12 cellular contexts compared by ENCODE assay signal in genomic region chr2:157825885-157826284, GRCh38. TPM values are rescaled to one million over a fixed set of nuclear protein-coding genes. Genes with fewer than 3 reads are reported as not detected.
A peak's percentile ranks its signal among the peaks of the same experiment; 100 is the strongest.
DNase-seq lines count a peak whose midpoint lies in the region; ATAC-seq, FAIRE-seq and TF ChIP-seq lines count a peak whose summit lies in the region.
"Had no signal": no experiment of that assay in that cellular context is flagged by ENCODE, and none has a peak within 500 bp of the region (broad histone marks: within the 10 kb centered on the region; RNA-seq: fewer than 3 reads in every experiment).

No MANE protein-coding gene starts in this region.

- H3K27ac Mint-ChIP-seq in activated T-helper 2 cell treated with anti-CD3 and anti-CD28 coated beads, Interferon-gamma antibody, Interleukin-2, Interleukin-4, amounts not matched to agents 10 μg/mL and 5 μg/mL and 100 μg/mL, durations not matched to agents 14 hours and 24 hours and 36 hours, result no peak overlapping the region
- H3K27ac Mint-ChIP-seq: T-cell had no signal

- FAIRE-seq in pancreas (lab: Jason Lieb, UNC), result no peak

- no peaks in the 10 kb centered on the region for H3K9me3 ChIP-seq in esophagus squamous epithelium
- no peaks in the 10 kb centered on the region for H3K9me3 ChIP-seq in pancreas

- H3K4me1 Mint-ChIP-seq in activated T-helper 2 cell treated with anti-CD3 and anti-CD28 coated beads, Interferon-gamma antibody, Interleukin-2, Interleukin-4, amounts not matched to agents 10 μg/mL and 5 μg/mL and 100 μg/mL, durations not matched to agents 14 hours and 24 hours and 36 hours (ENCODE audit: low read depth), result peaks cover 8% of the 10 kb centered on the region

- H3K4me3 ChIP-seq in esophagus squamous epithelium, result no peak overlapping the region
- H3K4me3 ChIP-seq in pancreas, result no peak overlapping the region

- H3K27ac ChIP-seq in esophagus squamous epithelium, result peak overlapping the region; percentile 18 to 74 (median 55)
- H3K27ac ChIP-seq in pancreas, result no peak overlapping the region

- 39 to 44% methylated on average over 6 of the region's 6 CpGs for WGBS in esophagus squamous epithelium, 2 donors
- 75 to 79% methylated on average over 6 of the region's 6 CpGs for WGBS in pancreas, 2 donors

- no peaks in the 10 kb centered on the region for H3K27me3 Mint-ChIP-seq in activated T-helper 2 cell treated with anti-CD3 and anti-CD28 coated beads, Interferon-gamma antibody, Interleukin-2, Interleukin-4, amounts not matched to agents 10 μg/mL and 5 μg/mL and 100 μg/mL, durations not matched to agents 14 hours and 24 hours and 36 hours (ENCODE audit: low read depth)
- H3K27me3 Mint-ChIP-seq: T-cell had no signal

- H3K4me1 ChIP-seq in esophagus squamous epithelium (peaks cover 17 to 52% (median 17%) of the 10 kb centered on the region in 3 donors), pancreas (peaks cover 6 to 10% (median 8%) of the 10 kb centered on the region in 3 donors)

- ATAC-seq in pancreas (peak in 3 of 4 donors; percentile 39 to 72 (median 54)), GM19351 (IDR thresholded peaks at IDR 0.05; ENCODE audit: unreplicated experiment) (no peak)
- ATAC-seq: T-cell had no signal

- H3K27me3 ChIP-seq in esophagus squamous epithelium, result no peaks in the 10 kb centered on the region
- no peaks in the 10 kb centered on the region for H3K27me3 ChIP-seq in pancreas

- peaks cover 36% of the 10 kb centered on the region for H3K36me3 Mint-ChIP-seq in activated T-helper 2 cell treated with anti-CD3 and anti-CD28 coated beads, Interferon-gamma antibody, Interleukin-2, Interleukin-4, amounts not matched to agents 10 μg/mL and 5 μg/mL and 100 μg/mL, durations not matched to agents 14 hours and 24 hours and 36 hours (ENCODE audit: low read depth)

- no peak for TF ChIP-seq POLR2A in esophagus squamous epithelium (IDR thresholded peaks at IDR 0.05)

- TF ChIP-seq CTCF in esophagus squamous epithelium (IDR thresholded peaks at IDR 0.05), result no peak
- no peak for TF ChIP-seq CTCF in pancreas (IDR thresholded peaks at IDR 0.05)

- peak; percentile 96 for DNase-seq in DMS79 treated with DMSO at 0.1 percent for 48 hours (lab: John Stamatoyannopoulos, UW)
- peak; percentile 57 for DNase-seq in NCI-H2029 treated with DMSO at 0.1 percent for 48 hours (lab: John Stamatoyannopoulos, UW)
- no peak for DNase-seq in esophagus squamous epithelium (lab: John Stamatoyannopoulos, UW)
- no peak for DNase-seq in pancreas
- DNase-seq in LoVo (ENCODE audit: low spot score), result no peak
- no peak for DNase-seq in activated T-helper 2 cell treated with anti-CD3 and anti-CD28 coated beads, Interferon-gamma antibody, Interleukin-2, Interleukin-4, amounts not matched to agents 10 μg/mL and 5 μg/mL and 100 μg/mL, durations not matched to agents 14 hours and 24 hours and 36 hours (ENCODE audit: low spot score)
- no peak for DNase-seq in SW 1271 (lab: John Stamatoyannopoulos, UW)
- DNase-seq: activated T-cell treated with anti-CD3 and anti-CD28 coated beads, Interleukin-2, amount 50 U/mL, for 1 hour; DND-41; retina; T-cell had no signal

- H3K9me3 Mint-ChIP-seq in activated T-helper 2 cell treated with anti-CD3 and anti-CD28 coated beads, Interferon-gamma antibody, Interleukin-2, Interleukin-4, amounts not matched to agents 10 μg/mL and 5 μg/mL and 100 μg/mL, durations not matched to agents 14 hours and 24 hours and 36 hours, result no peaks in the 10 kb centered on the region
- H3K9me3 Mint-ChIP-seq: T-cell had no signal

- H3K36me3 ChIP-seq in esophagus squamous epithelium (no peaks in the 10 kb centered on the region), pancreas (no peaks in the 10 kb centered on the region)

- intact Hi-C loops in esophagus squamous epithelium (cut with DNase I), result no loop called here
- intact Hi-C loops in pancreas (cut with DNase I), result no loop called here
- intact Hi-C loops in activated T-helper 2 cell treated with anti-CD3 and anti-CD28 coated beads, Interferon-gamma antibody, Interleukin-2, Interleukin-4, amounts not matched to agents 10 μg/mL and 5 μg/mL and 100 μg/mL, durations not matched to agents 14 hours and 24 hours and 36 hours (cut with micrococcal nuclease), result no loop called here

- H3K4me3 Mint-ChIP-seq in activated T-helper 2 cell treated with anti-CD3 and anti-CD28 coated beads, Interferon-gamma antibody, Interleukin-2, Interleukin-4, amounts not matched to agents 10 μg/mL and 5 μg/mL and 100 μg/mL, durations not matched to agents 14 hours and 24 hours and 36 hours (ENCODE audit: low read depth), result no peak overlapping the region
- H3K4me3 Mint-ChIP-seq: T-cell had no signal

RNA-seq across cellular contexts. Expression of gene ACVR1, which starts 50.2 kb away (rescaled TPM):
- total RNA-seq in esophagus squamous epithelium (10 to 100 TPM in 2 of 4 donors, 1 to 10 TPM in 2; 4.7 to 18.7 (median 10.3) TPM), pancreas (10 to 100 TPM in 5 of 6 donors, 1 to 10 TPM in 1; 9.8 to 25.2 (median 12.9) TPM)
- polyA plus RNA-seq in pancreas, result 1 to 10 TPM; 3.1 to 6.7 TPM
- 26.7 and 27.1 TPM in 2 replicates for total RNA-seq in activated T-helper 2 cell treated with anti-CD3 and anti-CD28 coated beads, Interferon-gamma antibody, Interleukin-2, Interleukin-4, amounts not matched to agents 10 μg/mL and 5 μg/mL and 100 μg/mL, durations not matched to agents 14 hours and 24 hours and 36 hours

Comparison
In these comparisons a context has a peak if more than half of its experiments do, and no peak if none do; other contexts are left out.
1. DNase-seq: peak in DMS79 treated with DMSO at 0.1 percent for 48 hours (single experiment) and NCI-H2029 treated with DMSO at 0.1 percent for 48 hours (single experiment); none in esophagus squamous epithelium (single experiment), pancreas (0 of 6), LoVo (single experiment), activated T-helper 2 cell treated with anti-CD3 and anti-CD28 coated beads, Interferon-gamma antibody, Interleukin-2, Interleukin-4, amounts not matched to agents 10 μg/mL and 5 μg/mL and 100 μg/mL, durations not matched to agents 14 hours and 24 hours and 36 hours (single experiment) and SW 1271 (0 of 2).
2. H3K27ac ChIP-seq: peak in esophagus squamous epithelium (4 of 4); none in pancreas (0 of 4).